ENCODE assay signal across 9 cellular contexts in genomic region chr22:50191041-50191740, GRCh38. TPM values are rescaled to one million over a fixed set of nuclear protein-coding genes. Genes with fewer than 3 reads are reported as not detected.
DNase-seq lines count a peak whose midpoint lies in the region; ATAC-seq and TF ChIP-seq lines count a peak whose summit lies in the region.
"Had no signal": no experiment of that assay in that cellular context is flagged by ENCODE, and none has a peak within 500 bp of the region (broad histone marks: within the 10 kb centered on the region; RNA-seq: fewer than 3 reads in every experiment).

No MANE protein-coding gene starts in this region.

- H3K36me3 ChIP-seq in CD4-positive, CD25-positive, alpha-beta regulatory T cell (ENCODE audit: control insufficient read depth, insufficient read depth, low read length) = peaks cover 14% of the 10 kb centered on the region
- H3K36me3 ChIP-seq in mammary epithelial cell (ENCODE audit: insufficient read depth, low read length) (peaks cover 10% of the 10 kb centered on the region), muscle layer of duodenum (ENCODE audit: control insufficient read depth in 1 of 2, insufficient read depth in 2 of 2, low read length in 2 of 2) (peaks cover 3 to 10% of the 10 kb centered on the region in 2 donors), subcutaneous abdominal adipose tissue (ENCODE audit: control insufficient read depth in 5 of 5, insufficient read depth in 5 of 5, low read length in 5 of 5) (peaks cover 0 to 34% (median 25%) of the 10 kb centered on the region in 5 donors)

- H3K4me2 ChIP-seq in mammary epithelial cell (ENCODE audit: insufficient read depth, low read depth, low read length) = peak overlapping the region; percentile 86

- no peaks in the 10 kb centered on the region for H3K27me3 Mint-ChIP-seq in CD4-positive, CD25-positive, alpha-beta regulatory T cell

- peaks cover 4 to 52% (median 17%) of the 10 kb centered on the region in 4 donors for H3K4me1 Mint-ChIP-seq in CD4-positive, CD25-positive, alpha-beta regulatory T cell

- H3K79me2 ChIP-seq in mammary epithelial cell (ENCODE audit: insufficient read depth, low read length) = peaks cover 86% of the 10 kb centered on the region

- peak; percentile 73 to 95 (median 88) for DNase-seq in CD4-positive, CD25-positive, alpha-beta regulatory T cell
- no peak for DNase-seq in mammary epithelial cell
- no peak for DNase-seq in NCI-H2196 (lab: John Stamatoyannopoulos, UW; ENCODE audit: unreplicated experiment)
- DNase-seq in DMS114 treated with DMSO at 0.1 percent for 48 hours (lab: John Stamatoyannopoulos, UW; ENCODE audit: unreplicated experiment) = no peak

- TSS peak; percentile 7 for BruUV-seq in mammary epithelial cell (replicated peaks; lab: Mats Ljungman, UMichigan)

- H3K9me3 Mint-ChIP-seq in CD4-positive, CD25-positive, alpha-beta regulatory T cell = no peaks in the 10 kb centered on the region

- H2AFZ ChIP-seq in mammary epithelial cell (ENCODE audit: low read depth, low read length) = no peak overlapping the region

- TF ChIP-seq CTCF in VCaP (conservative IDR thresholded peaks at IDR 0.05) (no peak), mammary epithelial cell (conservative IDR thresholded peaks at IDR 0.05 in 1 of 2, IDR thresholded peaks at IDR 0.05 in 1 of 2; ENCODE audit: extremely low read depth in 1 of 2, insufficient read depth in 1 of 2, low read depth in 1 of 2, low read length in 2 of 2) (no peak)

- dilution Hi-C loops in mammary epithelial cell (cut with HindIII; ENCODE audit: low sequenced_read_pairs) = loop anchor here (5.0 to 10.0 kb wide), 4 partner anchors 39 to 384 kb away; partner anchors contain the start of genes ADM2, CPT1B and MIOX

- WGBS in mammary epithelial cell (ENCODE audit: low coverage, missing lambda C conversion rate) = 66% methylated on average over 15 of the region's 17 CpGs

- no peaks in the 10 kb centered on the region for H3K9me3 ChIP-seq in CD4-positive, CD25-positive, alpha-beta regulatory T cell (ENCODE audit: control insufficient read depth in 2 of 2, low read length in 2 of 2)
- H3K9me3 ChIP-seq in mammary epithelial cell (replicated peaks; ENCODE audit: insufficient read depth, low read length) (no peaks in the 10 kb centered on the region), muscle layer of duodenum (ENCODE audit: control insufficient read depth in 1 of 2, low read length in 2 of 2) (no peaks in the 10 kb centered on the region), subcutaneous abdominal adipose tissue (ENCODE audit: control insufficient read depth in 5 of 5, low read length in 5 of 5) (no peaks in the 10 kb centered on the region)

- H3K27ac ChIP-seq in CD4-positive, CD25-positive, alpha-beta regulatory T cell (ENCODE audit: insufficient read depth, low read length, poor library complexity, severe bottlenecking) = peak overlapping the region; percentile 97
- peak overlapping the region; percentile 55 for H3K27ac ChIP-seq in VCaP
- peak overlapping the region; percentile 68 for H3K27ac ChIP-seq in mammary epithelial cell (ENCODE audit: insufficient read depth, low read depth, low read length)
- peak overlapping the region; percentile 77 for H3K27ac ChIP-seq in muscle layer of duodenum (ENCODE audit: low read length)
- peak overlapping the region; percentile 37 for H3K27ac ChIP-seq in subcutaneous abdominal adipose tissue (ENCODE audit: low read depth, low read length)

- intact Hi-C loops in mammary epithelial cell (cut with micrococcal nuclease) = no loop called here

- peak overlapping the region; percentile 75 for H3K4me3 ChIP-seq in CD4-positive, CD25-positive, alpha-beta regulatory T cell (ENCODE audit: low read depth, low read length)
- H3K4me3 ChIP-seq in mammary epithelial cell (replicated peaks in 1 of 3; ENCODE audit: insufficient read depth in 1 of 3, low read depth in 2 of 3, low read length in 3 of 3) = peak overlapping the region in 2 of 3 experiments; percentile 54 to 57
- H3K4me3 ChIP-seq in muscle layer of duodenum (ENCODE audit: low read depth in 1 of 2, low read length in 2 of 2) = peak overlapping the region; percentile 46 to 53
- H3K4me3 ChIP-seq in subcutaneous abdominal adipose tissue (ENCODE audit: low read depth in 1 of 5, low read length in 5 of 5) = peak overlapping the region in 4 of 5 donors; percentile 57 to 62 (median 62)

- H3K27me3 ChIP-seq in CD4-positive, CD25-positive, alpha-beta regulatory T cell (ENCODE audit: control insufficient read depth, insufficient read depth, low read length) = no peaks in the 10 kb centered on the region
- H3K27me3 ChIP-seq in mammary epithelial cell (ENCODE audit: insufficient read depth, low read length) = no peaks in the 10 kb centered on the region
- H3K27me3 ChIP-seq in muscle layer of duodenum (ENCODE audit: low read depth, low read length) = no peaks in the 10 kb centered on the region
- no peaks in the 10 kb centered on the region for H3K27me3 ChIP-seq in subcutaneous abdominal adipose tissue (ENCODE audit: control insufficient read depth in 5 of 5, insufficient read depth in 4 of 5, low read length in 5 of 5)

- H3K9ac ChIP-seq in mammary epithelial cell (ENCODE audit: insufficient read depth, low read length) (peak overlapping the region; percentile 58), subcutaneous abdominal adipose tissue (ENCODE audit: low read length in 5 of 5) (peak overlapping the region in 4 of 5 donors; percentile 42 to 58 (median 51))

- CTCF ChIA-PET in mammary epithelial cell (lab: Charles Lee; ENCODE audit: low non-redundant PET) = no interaction called here

- H3K4me1 ChIP-seq in CD4-positive, CD25-positive, alpha-beta regulatory T cell (ENCODE audit: control insufficient read depth, insufficient read depth, low read length, poor library complexity, severe bottlenecking) = peaks cover 73% of the 10 kb centered on the region
- H3K4me1 ChIP-seq in mammary epithelial cell (ENCODE audit: insufficient read depth, low read length) = peaks cover 41% of the 10 kb centered on the region
- peaks cover 4 to 34% of the 10 kb centered on the region in 2 donors for H3K4me1 ChIP-seq in muscle layer of duodenum (ENCODE audit: control insufficient read depth in 1 of 2, insufficient read depth in 2 of 2, low read length in 2 of 2)
- peaks cover 5 to 55% (median 48%) of the 10 kb centered on the region in 5 donors for H3K4me1 ChIP-seq in subcutaneous abdominal adipose tissue (ENCODE audit: control insufficient read depth in 5 of 5, insufficient read depth in 5 of 5, low read length in 5 of 5)

- in situ Hi-C loops in mammary epithelial cell (cut with MboI; ENCODE audit: low sequenced_read_pairs in 2 of 2) = no loop called here

- peaks cover 5% of the 10 kb centered on the region for H3K36me3 Mint-ChIP-seq in CD4-positive, CD25-positive, alpha-beta regulatory T cell

- peak; percentile 79 to 83 for ATAC-seq in CD4-positive, CD25-positive, alpha-beta regulatory T cell (ENCODE audit: low read depth in 2 of 2)
- ATAC-seq in HG03060 (IDR thresholded peaks at IDR 0.05; ENCODE audit: low read depth, unreplicated experiment) = peak; percentile 27

- H3K27ac Mint-ChIP-seq in CD4-positive, CD25-positive, alpha-beta regulatory T cell = peak overlapping the region; percentile 99

- H3K4me3 Mint-ChIP-seq in CD4-positive, CD25-positive, alpha-beta regulatory T cell = peak overlapping the region; percentile 88 to 95 (median 94)

- no peaks in the 10 kb centered on the region for H4K20me1 ChIP-seq in mammary epithelial cell (ENCODE audit: insufficient read depth, low read length)

RNA-seq across cellular contexts. Expression of gene TRABD, which starts 5.5 kb away (rescaled TPM):
- total RNA-seq in CD4-positive, CD25-positive, alpha-beta regulatory T cell = 115 TPM
- polyA plus RNA-seq in CD4-positive, CD25-positive, alpha-beta regulatory T cell = 10 to 100 TPM; 33.0 to 47.6 (median 38.5) TPM
- 10 to 100 TPM; 25.8 to 63.5 TPM for total RNA-seq in mammary epithelial cell
- polyA plus RNA-seq in mammary epithelial cell = 53.4 TPM
- 43.4 TPM for polyA minus RNA-seq in mammary epithelial cell

RNA-seq across cellular contexts. Expression of gene SELENOO, which starts 9.6 kb away (rescaled TPM):
- 31.9 TPM for total RNA-seq in CD4-positive, CD25-positive, alpha-beta regulatory T cell
- 1 to 10 TPM; 1.8 to 6.5 (median 3.3) TPM for polyA plus RNA-seq in CD4-positive, CD25-positive, alpha-beta regulatory T cell
- total RNA-seq in mammary epithelial cell = 10 to 100 TPM; 21.5 to 36.9 TPM
- 39.7 TPM for polyA plus RNA-seq in mammary epithelial cell
- 12.8 TPM for polyA minus RNA-seq in mammary epithelial cell

RNA-seq across cellular contexts. Expression of gene PANX2, which starts 20.7 kb away (rescaled TPM):
- total RNA-seq in CD4-positive, CD25-positive, alpha-beta regulatory T cell = not detected
- not detected for polyA plus RNA-seq in CD4-positive, CD25-positive, alpha-beta regulatory T cell
- total RNA-seq in mammary epithelial cell = 1 to 10 TPM in 1 of 2 donors, under 1 TPM in 1; 0.83 to 4.4 TPM
- 1.8 TPM for polyA plus RNA-seq in mammary epithelial cell
- 0.67 TPM for polyA minus RNA-seq in mammary epithelial cell
- total RNA-seq: renal cortical epithelial cell had no signal

RNA-seq across cellular contexts. Expression of gene TUBGCP6, which starts 53.6 kb away (rescaled TPM):
- total RNA-seq in CD4-positive, CD25-positive, alpha-beta regulatory T cell = 132 TPM
- polyA plus RNA-seq in CD4-positive, CD25-positive, alpha-beta regulatory T cell = 10 to 100 TPM; 14.0 to 16.3 (median 14.2) TPM
- 10 to 100 TPM; 33.0 to 34.0 TPM for total RNA-seq in mammary epithelial cell
- 12.3 TPM for polyA plus RNA-seq in mammary epithelial cell
- 18.7 TPM for polyA minus RNA-seq in mammary epithelial cell

RNA-seq across cellular contexts. Expression of gene HDAC10, which starts 59.9 kb away (rescaled TPM):
- total RNA-seq in CD4-positive, CD25-positive, alpha-beta regulatory T cell = 125 TPM
- 10 to 100 TPM in 1 of 4 donors, 1 to 10 TPM in 3; 6.0 to 12.5 (median 7.3) TPM for polyA plus RNA-seq in CD4-positive, CD25-positive, alpha-beta regulatory T cell
- 10 to 100 TPM; 10.7 to 23.6 TPM for total RNA-seq in mammary epithelial cell
- 8.9 TPM for polyA plus RNA-seq in mammary epithelial cell
- polyA minus RNA-seq in mammary epithelial cell = 2.7 TPM

Comparison
In these comparisons a context has a peak if more than half of its experiments do, and no peak if none do; other contexts are left out.
1. DNase-seq: peak in CD4-positive, CD25-positive, alpha-beta regulatory T cell (3 of 3); none in mammary epithelial cell (single experiment), NCI-H2196 (single experiment) and DMS114 treated with DMSO at 0.1 percent for 48 hours (single experiment).
2. H3K27ac ChIP-seq: peak in every context shown above with its lines; median percentile 97 in CD4-positive, CD25-positive, alpha-beta regulatory T cell; 77 in muscle layer of duodenum; 68 in mammary epithelial cell; 55 in VCaP; 37 in subcutaneous abdominal adipose tissue.
3. Peak in every context shown above with its lines, with median percentiles within 50 percentile points of each other: H3K4me3 ChIP-seq.